12 cellular contexts compared by ENCODE assay signal in the genomic region with DNA sequence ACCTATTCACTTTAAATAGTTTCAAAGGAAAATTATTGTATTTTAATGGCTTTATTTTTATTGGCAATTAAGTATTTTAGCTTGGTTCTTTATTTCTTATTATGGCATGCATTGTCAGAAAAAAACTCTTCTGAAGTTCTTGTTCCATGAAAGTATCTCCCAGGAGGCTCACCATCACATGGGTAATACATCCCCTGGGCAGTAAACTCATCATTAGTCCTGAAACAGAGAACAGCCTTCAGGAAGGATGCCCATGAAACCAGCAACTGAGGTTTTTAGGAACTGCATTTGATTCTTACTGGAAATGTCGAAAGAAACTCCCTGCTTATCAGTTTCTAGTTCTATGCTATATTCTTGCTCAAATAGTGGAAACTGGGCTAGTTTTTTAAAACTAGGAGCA.
DNase-seq lines count a peak whose midpoint lies in the region; ATAC-seq, FAIRE-seq and TF ChIP-seq lines count a peak whose summit lies in the region.
"Had no signal": no experiment of that assay in that cellular context is flagged by ENCODE, and none has a peak within 500 bp of the region (broad histone marks: within the 10 kb centered on the region; RNA-seq: fewer than 3 reads in every experiment).

No MANE protein-coding gene starts in this region.

- intact Hi-C loops in left ventricle myocardium inferior (cut with micrococcal nuclease): no loop called here
- intact Hi-C loops in Right ventricle myocardium inferior (cut with DNase I): no loop called here
- intact Hi-C loops in uterus (cut with DNase I; ENCODE audit: low total_unique reads): no loop called here

- no CpG with 5 or more reads among the region's 1 CpG for WGBS in trophoblast cell (ENCODE audit: extremely low coverage, insufficient coverage, insufficient read length)

- no peak overlapping the region for H2BK120ac ChIP-seq in trophoblast cell (ENCODE audit: insufficient read depth, low read length, poor library complexity)

- no peak overlapping the region for H4K8ac ChIP-seq in trophoblast cell (ENCODE audit: low read depth, low read length)

- no peak overlapping the region for H3K18ac ChIP-seq in trophoblast cell (ENCODE audit: low read length)

- no peak for TF ChIP-seq POLR2A in uterus (IDR thresholded peaks at IDR 0.05)

- H4K20me1 ChIP-seq in astrocyte (ENCODE audit: insufficient read depth, low read length): no peaks in the 10 kb centered on the region

- H2BK5ac ChIP-seq in trophoblast cell (ENCODE audit: low read depth, low read length, poor library complexity): no peak overlapping the region

- H2AK5ac ChIP-seq in trophoblast cell (ENCODE audit: low read length): no peak overlapping the region

- H3K27ac ChIP-seq in left ventricle myocardium inferior (replicated peaks) (peak overlapping the region; percentile 63), astrocyte (ENCODE audit: low read depth, low read length) (peak overlapping the region; percentile 35), muscle layer of duodenum (ENCODE audit: low read length) (peak overlapping the region; percentile 33), uterus (peak overlapping the region; percentile 11 to 33), trophoblast cell (ENCODE audit: low read depth, low read length) (no peak overlapping the region)
- H3K27ac ChIP-seq: testis had no signal

- H3K4me3 ChIP-seq in left ventricle myocardium inferior (no peak overlapping the region), astrocyte (ENCODE audit: insufficient read depth, low read depth, low read length) (no peak overlapping the region), muscle layer of duodenum (ENCODE audit: low read depth in 1 of 2, low read length in 2 of 2) (no peak overlapping the region), uterus (no peak overlapping the region), trophoblast cell (ENCODE audit: low read depth, low read length) (no peak overlapping the region)
- H3K4me3 ChIP-seq: testis had no signal

- ATAC-seq in Right ventricle myocardium inferior: no peak
- ATAC-seq in activated CD8-positive, alpha-beta memory T cell treated with anti-CD3 and anti-CD28 coated beads, Interleukin-2, amount 10 ng/mL, durations not matched to agents 7 days and 5 days: no peak
- no peak for ATAC-seq in HG02970 (IDR thresholded peaks at IDR 0.05; ENCODE audit: low FRiP score, unreplicated experiment)

- FAIRE-seq in astrocyte (lab: Jason Lieb, UNC): no peak

- no peak for DNase-seq in left ventricle myocardium inferior
- DNase-seq in Right ventricle myocardium inferior (ENCODE audit: missing footprints): no peak
- DNase-seq in astrocyte (ENCODE audit: low read depth): no peak
- DNase-seq in uterus: no peak
- no peak for DNase-seq in activated CD8-positive, alpha-beta memory T cell treated with anti-CD3 and anti-CD28 coated beads, Interleukin-2, amount 10 ng/mL, durations not matched to agents 7 days and 5 days
- no peak for DNase-seq in trophoblast cell
- DNase-seq: effector CD8-positive, alpha-beta T cell; NCI-H1417 treated with DMSO at 0.1 percent for 48 hours; testis had no signal

- no peaks in the 10 kb centered on the region for H3K27me3 Mint-ChIP-seq in astrocyte (ENCODE audit: low read depth, unreplicated experiment)
- no peaks in the 10 kb centered on the region for H3K27me3 Mint-ChIP-seq in activated CD8-positive, alpha-beta memory T cell treated with anti-CD3 and anti-CD28 coated beads, Interleukin-2, amount 10 ng/mL, durations not matched to agents 7 days and 5 days

- H3K9me3 Mint-ChIP-seq in astrocyte (ENCODE audit: unreplicated experiment): no peaks in the 10 kb centered on the region
- no peaks in the 10 kb centered on the region for H3K9me3 Mint-ChIP-seq in activated CD8-positive, alpha-beta memory T cell treated with anti-CD3 and anti-CD28 coated beads, Interleukin-2, amount 10 ng/mL, durations not matched to agents 7 days and 5 days (ENCODE audit: low read depth)
- H3K9me3 Mint-ChIP-seq: activated naive CD4-positive, alpha-beta T cell treated with anti-CD3 and anti-CD28 coated beads for 36 hours had no signal

- no peak overlapping the region for H3K4me3 Mint-ChIP-seq in astrocyte (ENCODE audit: unreplicated experiment)
- H3K4me3 Mint-ChIP-seq in activated CD8-positive, alpha-beta memory T cell treated with anti-CD3 and anti-CD28 coated beads, Interleukin-2, amount 10 ng/mL, durations not matched to agents 7 days and 5 days: no peak overlapping the region
- H3K4me3 Mint-ChIP-seq: activated naive CD4-positive, alpha-beta T cell treated with anti-CD3 and anti-CD28 coated beads for 36 hours had no signal

- H3K36me3 ChIP-seq in left ventricle myocardium inferior (no peaks in the 10 kb centered on the region), astrocyte (ENCODE audit: insufficient read depth, low read length) (no peaks in the 10 kb centered on the region), muscle layer of duodenum (ENCODE audit: control insufficient read depth in 1 of 2, insufficient read depth in 2 of 2, low read length in 2 of 2) (peaks cover 0 to 3% of the 10 kb centered on the region in 2 donors), uterus (no peaks in the 10 kb centered on the region), trophoblast cell (ENCODE audit: control insufficient read depth in 1 of 2, insufficient read depth in 2 of 2, low read length in 2 of 2) (no peaks in the 10 kb centered on the region)

- H3K4me2 ChIP-seq in astrocyte (ENCODE audit: low read length): peak overlapping the region; percentile 50
- H3K4me2 ChIP-seq in trophoblast cell (ENCODE audit: low read length): no peak overlapping the region

- no peaks in the 10 kb centered on the region for H3K79me1 ChIP-seq in trophoblast cell (ENCODE audit: low read length)

- H2BK12ac ChIP-seq in trophoblast cell (ENCODE audit: low read length): no peak overlapping the region

- H4K91ac ChIP-seq in trophoblast cell (ENCODE audit: low read depth, low read length): no peak overlapping the region

- peak overlapping the region; percentile 73 for H3K27ac Mint-ChIP-seq in astrocyte (ENCODE audit: unreplicated experiment)
- no peak overlapping the region for H3K27ac Mint-ChIP-seq in activated CD8-positive, alpha-beta memory T cell treated with anti-CD3 and anti-CD28 coated beads, Interleukin-2, amount 10 ng/mL, durations not matched to agents 7 days and 5 days
- H3K27ac Mint-ChIP-seq: activated naive CD4-positive, alpha-beta T cell treated with anti-CD3 and anti-CD28 coated beads for 36 hours had no signal

- no peak overlapping the region for H4K12ac ChIP-seq in trophoblast cell (ENCODE audit: low read depth, low read length)

- CTCF ChIA-PET in activated CD8-positive, alpha-beta memory T cell treated with anti-CD3 and anti-CD28 coated beads, Interleukin-2, amount 10 ng/mL, durations not matched to agents 7 days and 5 days (lab: Charles Lee): no interaction called here

- no peak for TF ChIP-seq CTCF in left ventricle myocardium inferior (IDR thresholded peaks at IDR 0.05; ENCODE audit: borderline replicate concordance)
- TF ChIP-seq CTCF in astrocyte (IDR thresholded peaks at IDR 0.05; ENCODE audit: insufficient read depth, low read depth, low read length): no peak
- no peak for TF ChIP-seq CTCF in uterus (IDR thresholded peaks at IDR 0.05)

- H3K23ac ChIP-seq in trophoblast cell (ENCODE audit: low read length): no peak overlapping the region

- H3K27me3 ChIP-seq in left ventricle myocardium inferior (ENCODE audit: low read depth): no peaks in the 10 kb centered on the region
- H3K27me3 ChIP-seq in astrocyte (ENCODE audit: insufficient read depth, low read length): no peaks in the 10 kb centered on the region
- no peaks in the 10 kb centered on the region for H3K27me3 ChIP-seq in muscle layer of duodenum (ENCODE audit: low read depth, low read length)
- no peaks in the 10 kb centered on the region for H3K27me3 ChIP-seq in uterus
- no peaks in the 10 kb centered on the region for H3K27me3 ChIP-seq in trophoblast cell (ENCODE audit: insufficient read depth, low read length)
- H3K27me3 ChIP-seq: testis had no signal

- H3K9me3 ChIP-seq in left ventricle myocardium inferior (replicated peaks) (no peaks in the 10 kb centered on the region), astrocyte (ENCODE audit: insufficient read depth, low read depth, low read length) (no peaks in the 10 kb centered on the region), muscle layer of duodenum (ENCODE audit: control insufficient read depth in 1 of 2, low read length in 2 of 2) (no peaks in the 10 kb centered on the region), uterus (no peaks in the 10 kb centered on the region), trophoblast cell (ENCODE audit: insufficient read depth, low read depth, low read length) (no peaks in the 10 kb centered on the region)
- H3K9me3 ChIP-seq: testis had no signal

- H2AFZ ChIP-seq in astrocyte (ENCODE audit: low read depth, low read length): no peak overlapping the region
- H2AFZ ChIP-seq in trophoblast cell (ENCODE audit: insufficient read depth, low read length, poor library complexity): no peak overlapping the region

- H3K4me1 ChIP-seq in left ventricle myocardium inferior: peaks cover 20% of the 10 kb centered on the region
- peaks cover 27% of the 10 kb centered on the region for H3K4me1 ChIP-seq in astrocyte (ENCODE audit: insufficient read depth, low read length)
- H3K4me1 ChIP-seq in muscle layer of duodenum (ENCODE audit: control insufficient read depth in 1 of 2, insufficient read depth in 2 of 2, low read length in 2 of 2): peaks cover 4 to 6% of the 10 kb centered on the region in 2 donors
- H3K4me1 ChIP-seq in uterus: no peaks in the 10 kb centered on the region
- H3K4me1 ChIP-seq in trophoblast cell (ENCODE audit: control insufficient read depth in 1 of 2, insufficient read depth in 2 of 2, low read length in 2 of 2): peaks cover 2% of the 10 kb centered on the region in 2 experiments

- peaks cover 25% of the 10 kb centered on the region for H3K4me1 Mint-ChIP-seq in astrocyte (ENCODE audit: low read depth, unreplicated experiment)
- H3K4me1 Mint-ChIP-seq in activated CD8-positive, alpha-beta memory T cell treated with anti-CD3 and anti-CD28 coated beads, Interleukin-2, amount 10 ng/mL, durations not matched to agents 7 days and 5 days: peaks cover 35% of the 10 kb centered on the region

- no peak overlapping the region for H3K4ac ChIP-seq in trophoblast cell (ENCODE audit: low read depth, low read length)

- H3K9ac ChIP-seq in astrocyte (ENCODE audit: low read length) (peak overlapping the region; percentile 21), trophoblast cell (ENCODE audit: low read length) (no peak overlapping the region)

- H3K36me3 Mint-ChIP-seq in astrocyte (ENCODE audit: low read depth, unreplicated experiment): no peaks in the 10 kb centered on the region
- H3K36me3 Mint-ChIP-seq in activated CD8-positive, alpha-beta memory T cell treated with anti-CD3 and anti-CD28 coated beads, Interleukin-2, amount 10 ng/mL, durations not matched to agents 7 days and 5 days: peaks cover 79% of the 10 kb centered on the region

- H3K14ac ChIP-seq in trophoblast cell (ENCODE audit: low read length): no peak overlapping the region

- H3K79me2 ChIP-seq in astrocyte (ENCODE audit: insufficient read depth, low read length) (no peaks in the 10 kb centered on the region), trophoblast cell (ENCODE audit: control insufficient read depth, insufficient read depth, low read length, poor library complexity) (no peaks in the 10 kb centered on the region)
